In genomic region chr15:74013374-74013893, GRCh38 we compare ENCODE assay signal across 32 cellular contexts.
"Had no signal": no experiment of that assay in that cellular context is flagged by ENCODE, and none has a peak within 500 bp of the region (broad histone marks: within the 10 kb centered on the region; RNA-seq: fewer than 3 reads in every experiment).

No MANE protein-coding gene starts in this region.

- H3K9me3 ChIP-seq: adrenal gland, body of pancreas, gastroesophageal sphincter, mucosa of descending colon, pancreas, prostate gland, sigmoid colon, suprapubic skin, tibial nerve had no signal

- H3K4me3 ChIP-seq: adrenal gland, body of pancreas, cardiac muscle cell, gastroesophageal sphincter, mucosa of descending colon, pancreas, prostate gland, sigmoid colon, suprapubic skin, tibial nerve had no signal

- DNase-seq: activated CD4-positive, alpha-beta memory T cell treated with anti-CD3 and anti-CD28 coated beads for 36 hours; activated CD4-positive, alpha-beta T cell treated with anti-CD3 and anti-CD28 coated beads, Interleukin-2, amount 10 ng/mL, durations not matched to agents 24 days and 14 days; activated CD4-positive, CD25-positive, alpha-beta regulatory T cell treated with anti-CD3 and anti-CD28 coated beads, Interleukin-2, amount 50 U/mL, for 72 hours; activated CD8-positive, alpha-beta memory T cell treated with anti-CD3 and anti-CD28 coated beads, Interleukin-2, amount 50 U/mL, for 4 hours; activated effector memory CD4-positive, alpha-beta T cell treated with anti-CD3 and anti-CD28 coated beads, Interleukin-2, amount 50 U/mL, for 16 hours; activated naive CD4-positive, alpha-beta T cell treated with anti-CD3 and anti-CD28 coated beads for 36 hours; activated naive CD8-positive, alpha-beta T cell treated with anti-CD3 and anti-CD28 coated beads for 36 hours; activated T-cell treated with anti-CD3 and anti-CD28 coated beads, Interleukin-2, amount 50 U/mL, for 1 hour; adrenal gland; aorta; body of pancreas; cortex of kidney; effector memory CD8-positive, alpha-beta T cell; head of caudate nucleus; hypothalamus; immature natural killer cell; mucosa of descending colon; nephron progenitor cell; pancreas; retina; sigmoid colon; small intestine; stimulated activated CD4-positive, alpha-beta T cell treated with anti-CD3 and anti-CD28 coated beads, Interleukin-2, amount 100 ng/mL, for 24 hours; stimulated activated naive B cell treated with anti-CD40 and anti-IgM and Interleukin-4, amounts not matched to agents 10 μg/mL and 1 μg/mL and 100 μg/mL, for 72 hours; T1000 had no signal

- H3K27ac Mint-ChIP-seq: activated CD4-positive, alpha-beta memory T cell treated with anti-CD3 and anti-CD28 coated beads for 36 hours; activated naive CD4-positive, alpha-beta T cell treated with anti-CD3 and anti-CD28 coated beads for 36 hours; activated naive CD8-positive, alpha-beta T cell treated with anti-CD3 and anti-CD28 coated beads for 36 hours; nephron progenitor cell; stimulated activated naive B cell treated with anti-CD40 and anti-IgM and Interleukin-4, amounts not matched to agents 10 μg/mL and 1 μg/mL and 100 μg/mL, for 72 hours; T-helper 1 cell treated with Interleukin-12 subunit alpha and Interleukin-12 subunit beta and Interleukin-4 antibody, amounts not matched to agents 30 μg/mL and 1 μg/mL, for 36 hours had no signal

- H3K36me3 ChIP-seq: cardiac muscle cell, pancreas, prostate gland had no signal

- H3K27ac ChIP-seq: adrenal gland, body of pancreas, cardiac muscle cell, pancreas, prostate gland, suprapubic skin, tibial nerve had no signal

- H3K27me3 Mint-ChIP-seq: activated CD4-positive, alpha-beta memory T cell treated with anti-CD3 and anti-CD28 coated beads for 36 hours; activated CD4-positive, alpha-beta T cell treated with anti-CD3 and anti-CD28 coated beads, Interleukin-2, amount 10 ng/mL, durations not matched to agents 24 days and 14 days; activated naive CD8-positive, alpha-beta T cell treated with anti-CD3 and anti-CD28 coated beads for 36 hours; effector memory CD8-positive, alpha-beta T cell; stimulated activated naive B cell treated with anti-CD40 and anti-IgM and Interleukin-4, amounts not matched to agents 10 μg/mL and 1 μg/mL and 100 μg/mL, for 72 hours had no signal

- ATAC-seq: body of pancreas; effector memory CD8-positive, alpha-beta T cell; gastroesophageal sphincter; mucosa of descending colon; pancreas; stimulated activated naive B cell treated with anti-CD40 and anti-IgM and Interleukin-4, amounts not matched to agents 10 μg/mL and 1 μg/mL and 100 μg/mL, for 72 hours had no signal

- H3K27me3 ChIP-seq: adrenal gland, body of pancreas, cardiac muscle cell, gastroesophageal sphincter, pancreas, sigmoid colon, suprapubic skin, tibial nerve had no signal

- H3K4me3 Mint-ChIP-seq: activated CD4-positive, alpha-beta memory T cell treated with anti-CD3 and anti-CD28 coated beads for 36 hours; activated CD4-positive, alpha-beta T cell treated with anti-CD3 and anti-CD28 coated beads, Interleukin-2, amount 10 ng/mL, durations not matched to agents 24 days and 14 days; activated naive CD4-positive, alpha-beta T cell treated with anti-CD3 and anti-CD28 coated beads for 36 hours; activated naive CD8-positive, alpha-beta T cell treated with anti-CD3 and anti-CD28 coated beads for 36 hours; activated T-helper 1 cell treated with anti-CD3 and anti-CD28 coated beads, Interleukin-12 subunit alpha, Interleukin-12 subunit beta, Interleukin-2, Interleukin-4 antibody, amounts not matched to agents 30 ng/mL and 10 ng/mL and 1 ng/mL, durations not matched to agents 14 hours and 24 hours and 36 hours; effector memory CD8-positive, alpha-beta T cell; nephron progenitor cell; stimulated activated naive B cell treated with anti-CD40 and anti-IgM and Interleukin-4, amounts not matched to agents 10 μg/mL and 1 μg/mL and 100 μg/mL, for 72 hours; T-helper 1 cell treated with Interleukin-12 subunit alpha and Interleukin-12 subunit beta and Interleukin-4 antibody, amounts not matched to agents 30 μg/mL and 1 μg/mL, for 36 hours had no signal
